23 cellular contexts compared by ENCODE assay signal in genomic region chr16:1100084-1100800, GRCh38. TPM values are rescaled to one million over a fixed set of nuclear protein-coding genes. Genes with fewer than 3 reads are reported as not detected.
A peak's percentile ranks its signal among the peaks of the same experiment; 100 is the strongest.
DNase-seq lines count a peak whose midpoint lies in the region; ATAC-seq and TF ChIP-seq lines count a peak whose summit lies in the region.
"Had no signal": no experiment of that assay in that cellular context is flagged by ENCODE, and none has a peak within 500 bp of the region (broad histone marks: within the 10 kb centered on the region; RNA-seq: fewer than 3 reads in every experiment).

No MANE protein-coding gene starts in this region.

- H3K4me3 ChIP-seq in H7 (ENCODE audit: insufficient read depth, low read depth, low read length) (no peak overlapping the region), Peyer's patch (no peak overlapping the region)

- peak in 1 of 6 experiments; percentile 8 for TF ChIP-seq CTCF in Peyer's patch (IDR thresholded peaks at IDR 0.05)

- ATAC-seq in left colon (peak; percentile 75), GM21619 (IDR thresholded peaks at IDR 0.05; ENCODE audit: unreplicated experiment) (no peak)
- ATAC-seq: CD8-positive, alpha-beta T cell had no signal

- H3K27ac ChIP-seq in Peyer's patch: no peak overlapping the region
- H3K27ac ChIP-seq: 22Rv1, HL-60 had no signal

- DNase-seq in NCI-H1417 (lab: John Stamatoyannopoulos, UW) (peak in 2 of 3 experiments; percentile 64 to 66), NCI-H1417 treated with DMSO at 0.1 percent for 48 hours (lab: John Stamatoyannopoulos, UW) (no peak), H7 (peak; percentile 69), Peyer's patch (peak in 2 of 3 donors; percentile 51 to 68), left colon (peak in 1 of 2 donors; percentile 47), NCI-H526 treated with DMSO at 0.1 percent for 48 hours (lab: John Stamatoyannopoulos, UW) (no peak), islet precursor cell (no peak)
- DNase-seq: C1 segment of cervical spinal cord; CD8-positive, alpha-beta T cell; KG1; NCI-H1092; NCI-H146; NCI-H2029; NCI-H446 treated with DMSO at 0.1 percent for 48 hours; NCI-H774; OCI-M1; SHP77 had no signal

- no peaks in the 10 kb centered on the region for H3K9me3 ChIP-seq in Peyer's patch

- TF ChIP-seq POLR2A in Peyer's patch (IDR thresholded peaks at IDR 0.05): no peak

- intact Hi-C loops in left colon (cut with DNase I, micrococcal nuclease): no loop called here

- H3K4me1 ChIP-seq in Peyer's patch: peaks cover 0 to 24% (median 6%) of the 10 kb centered on the region in 4 donors

- H3K27me3 ChIP-seq in H7 (ENCODE audit: control insufficient read depth, insufficient read depth, low read length): 0 out of 2 replicates have a peak, but pooled peaks cover 2% of the 10 kb centered on the region
- H3K27me3 ChIP-seq in Peyer's patch: peaks cover 0 to 15% of the 10 kb centered on the region in 2 donors

- no peaks in the 10 kb centered on the region for H3K36me3 ChIP-seq in H7 (replicated peaks; ENCODE audit: control insufficient read depth, insufficient read depth, low read length)
- H3K36me3 ChIP-seq in Peyer's patch: no peaks in the 10 kb centered on the region

RNA-seq across cellular contexts. Expression of gene C1QTNF8, which starts 4.2 kb away (rescaled TPM):
- not detected in 2 replicates for total RNA-seq in H7 (2014; rRNA removed; shearing (Covaris generic))
- total RNA-seq in Peyer's patch (not detected), left colon (not detected)
- total RNA-seq: CD8-positive, alpha-beta T cell; Daoy; HT1080; RPMI7951 had no signal

RNA-seq across cellular contexts. Expression of gene SSTR5, which starts 27.7 kb away (rescaled TPM):
- total RNA-seq in H7 (2014; rRNA removed; shearing (Covaris generic)): 0.18 and 0.21 TPM in 2 replicates
- total RNA-seq in Peyer's patch (1 to 10 TPM in 2 of 4 donors, not detected in 2; 1.5 to 2.1 TPM), left colon (under 1 TPM in 1 of 2 donors, not detected in 1; 0.25 TPM)
- total RNA-seq: CD8-positive, alpha-beta T cell; Daoy; HT1080; RPMI7951 had no signal

RNA-seq across cellular contexts. Expression of gene CACNA1H, which starts 52.7 kb away (rescaled TPM):
- 24.8 and 27.3 TPM in 2 replicates for total RNA-seq in H7 (2014; rRNA removed; shearing (Covaris generic))
- total RNA-seq in Peyer's patch: 10 to 100 TPM in 2 of 4 donors, 1 to 10 TPM in 2; 4.0 to 28.9 (median 9.7) TPM
- 10 to 100 TPM in 1 of 2 donors, 1 to 10 TPM in 1; 3.8 to 15.6 TPM for total RNA-seq in left colon
- total RNA-seq: HT1080, RPMI7951 had no signal

Comparison
In these comparisons a context has a peak if more than half of its experiments do, and no peak if none do; other contexts are left out.
1. DNase-seq: peak in NCI-H1417 (2 of 3), H7 (single experiment) and Peyer's patch (2 of 3); none in NCI-H1417 treated with DMSO at 0.1 percent for 48 hours (single experiment), NCI-H526 treated with DMSO at 0.1 percent for 48 hours (single experiment) and islet precursor cell (single experiment).